Comparison of ENCODE assay signal across 1 cellular context in genomic region chr2:18253686-18254197, GRCh38.
TF ChIP-seq lines count a peak whose summit lies in the region.

No MANE protein-coding gene starts in this region.

TF ChIP-seq in GM23338, 12 proteins besides CTCF, POLR2A, EP300 and RAD21 (continued from another document):
- TF ChIP-seq ZNF462 (CRISPR knock-in tag; IDR thresholded peaks at IDR 0.05) (no peak), STAT1 (IDR thresholded peaks at IDR 0.05; ENCODE audit: unreplicated experiment) (no peak), EZH2phosphoT487 (IDR thresholded peaks at IDR 0.05; ENCODE audit: unreplicated experiment) (no peak), ZNF331 (CRISPR knock-in tag; IDR thresholded peaks at IDR 0.05; ENCODE audit: low read depth) (no peak), JUNB (IDR thresholded peaks at IDR 0.05; ENCODE audit: unreplicated experiment) (no peak), POLR2AphosphoS5 (IDR thresholded peaks at IDR 0.05; ENCODE audit: low read depth) (no peak), ETS1 (IDR thresholded peaks at IDR 0.05) (no peak), ZNF114 (CRISPR knock-in tag; IDR thresholded peaks at IDR 0.05) (no peak), NANOG (IDR thresholded peaks at IDR 0.05; ENCODE audit: borderline replicate concordance) (no peak)
TF ChIP-seq in GM23338: peak in this region for 0.
